ENCODE assay signal across 10 cellular contexts in genomic region chr13:98450495-98451167, GRCh38.
DNase-seq lines count a peak whose midpoint lies in the region; ATAC-seq and TF ChIP-seq lines count a peak whose summit lies in the region.
"Had no signal": no experiment of that assay in that cellular context is flagged by ENCODE, and none has a peak within 500 bp of the region (broad histone marks: within the 10 kb centered on the region; RNA-seq: fewer than 3 reads in every experiment).

No MANE protein-coding gene starts in this region.

- no peak for DNase-seq in breast epithelium (ENCODE audit: low spot score in 2 of 2)
- DNase-seq in MCF 10A (ENCODE audit: unreplicated experiment): no peak
- DNase-seq in dorsolateral prefrontal cortex: peak in 6 of 10 donors; percentile 30 to 63 (median 48)
- DNase-seq in mesothelial cell of epicardium (ENCODE audit: low spot score in 2 of 2, unreplicated experiment in 2 of 2): no peak
- no peak for DNase-seq in aorta
- no peak for DNase-seq in OCI-M2 (lab: John Stamatoyannopoulos, UW; ENCODE audit: unreplicated experiment)
- DNase-seq in stimulated activated CD4-positive, alpha-beta T cell treated with anti-CD3 and anti-CD28 coated beads, Interleukin-4, amount 100 ng/mL, for 4 hours: no peak
- DNase-seq: Caco-2 had no signal

- no TSS peak for BruUV-seq in MCF 10A (replicated peaks; lab: Mats Ljungman, UMichigan)

- POLR2A ChIA-PET in MCF 10A (lab: Yijun Ruan, JAX): interaction anchor here (0.7 kb wide), 1 partner anchor 34 kb away, joined by 3 read pairs; no protein-coding TSS in a partner anchor

- peak overlapping the region; percentile 26 to 61 for H3K27ac ChIP-seq in breast epithelium
- peak overlapping the region in 58 of 59 donors; percentile 15 to 91 (median 74) for H3K27ac ChIP-seq in dorsolateral prefrontal cortex
- H3K27ac ChIP-seq in aorta (ENCODE audit: low read depth in 1 of 2, low read length in 2 of 2): peak overlapping the region in 1 of 2 donors; percentile 31

- 41 to 47% methylated on average over 14 of the region's 14 CpGs for WGBS in aorta, 2 donors

- H3K4me1 ChIP-seq in breast epithelium: no peaks in the 10 kb centered on the region
- H3K4me1 ChIP-seq in aorta (ENCODE audit: control insufficient read depth in 1 of 2, insufficient read depth in 2 of 2, low read length in 2 of 2): peaks cover 0 to 5% of the 10 kb centered on the region in 2 donors
- H3K4me1 ChIP-seq: Caco-2 had no signal

- H3K4me3 ChIP-seq in breast epithelium (no peak overlapping the region), dorsolateral prefrontal cortex (no peak overlapping the region), aorta (ENCODE audit: low read length in 2 of 2) (no peak overlapping the region)

- H3K27ac Mint-ChIP-seq in MCF 10A (ENCODE audit: low read depth, unreplicated experiment) (no peak overlapping the region), mesothelial cell of epicardium (peak overlapping the region; percentile 57)

- TF ChIP-seq POLR2A in breast epithelium (IDR thresholded peaks at IDR 0.05): no peak

- no peaks in the 10 kb centered on the region for H3K9me3 ChIP-seq in breast epithelium
- H3K9me3 ChIP-seq in aorta (ENCODE audit: control insufficient read depth, low read length): no peaks in the 10 kb centered on the region
- H3K9me3 ChIP-seq: Caco-2 had no signal

- H3K36me3 ChIP-seq in breast epithelium (no peaks in the 10 kb centered on the region), aorta (ENCODE audit: control insufficient read depth in 1 of 2, insufficient read depth in 2 of 2, low read length in 1 of 2) (no peaks in the 10 kb centered on the region)

- intact Hi-C loops in breast epithelium (cut with DNase I; ENCODE audit: low total_unique reads) (no loop called here), MCF 10A (cut with micrococcal nuclease) (no loop called here), dorsolateral prefrontal cortex (cut with DNase I) (no loop called here), aorta (cut with DNase I) (loop anchor here (2.0 to 5.0 kb wide), 2 partner anchors 34 to 127 kb away; partner anchors contain the start of gene STK24 (in 2 of the 2))

- ATAC-seq in aorta (ENCODE audit: low FRiP score): peak; percentile 15
- ATAC-seq in HG03432 (IDR thresholded peaks at IDR 0.05; ENCODE audit: unreplicated experiment): no peak

- TF ChIP-seq CTCF in breast epithelium (IDR thresholded peaks at IDR 0.05): no peak
- no peak for TF ChIP-seq CTCF in MCF 10A (IDR thresholded peaks at IDR 0.05; ENCODE audit: unreplicated experiment)
- no peak for TF ChIP-seq CTCF in dorsolateral prefrontal cortex (IDR thresholded peaks at IDR 0.05 in 54 of 56, conservative IDR thresholded peaks at IDR 0.05 in 2 of 56; ENCODE audit: low read depth in 1 of 56, partially characterized antibody in 56 of 56)
- no peak for TF ChIP-seq CTCF in mesothelial cell of epicardium (IDR thresholded peaks at IDR 0.05; ENCODE audit: unreplicated experiment)

- no peaks in the 10 kb centered on the region for H3K9me3 Mint-ChIP-seq in MCF 10A (ENCODE audit: unreplicated experiment)
- H3K9me3 Mint-ChIP-seq in mesothelial cell of epicardium: no peaks in the 10 kb centered on the region
- H3K9me3 Mint-ChIP-seq: natural killer cell treated with Interleukin-12 subunit alpha and Interleukin-12 subunit beta and Interleukin-15 and Interleukin-18, amount 100 ng/mL, for 72 hours had no signal

- H3K27me3 Mint-ChIP-seq in MCF 10A (ENCODE audit: insufficient read depth, unreplicated experiment) (no peaks in the 10 kb centered on the region), mesothelial cell of epicardium (ENCODE audit: low read depth) (no peaks in the 10 kb centered on the region)
- H3K27me3 Mint-ChIP-seq: natural killer cell treated with Interleukin-12 subunit alpha and Interleukin-12 subunit beta and Interleukin-15 and Interleukin-18, amount 100 ng/mL, for 72 hours had no signal

- H3K27me3 ChIP-seq in breast epithelium: no peaks in the 10 kb centered on the region
- no peaks in the 10 kb centered on the region for H3K27me3 ChIP-seq in dorsolateral prefrontal cortex
- H3K27me3 ChIP-seq in aorta (ENCODE audit: control insufficient read depth in 1 of 2, insufficient read depth in 2 of 2, low read length in 1 of 2): no peaks in the 10 kb centered on the region

- CTCF ChIA-PET in MCF 10A (lab: Yijun Ruan, JAX): interaction anchor here (0.5 to 2.5 kb wide), 6 partner anchors 117 to 595 kb away, joined by 3 to 13 read pairs (median 4); no protein-coding TSS in a partner anchor

- H3K36me3 Mint-ChIP-seq in MCF 10A (ENCODE audit: insufficient read depth, unreplicated experiment): peaks cover 80% of the 10 kb centered on the region
- peaks cover 45% of the 10 kb centered on the region for H3K36me3 Mint-ChIP-seq in mesothelial cell of epicardium

- H3K4me3 Mint-ChIP-seq in MCF 10A (ENCODE audit: unreplicated experiment) (no peak overlapping the region), mesothelial cell of epicardium (no peak overlapping the region)
- H3K4me3 Mint-ChIP-seq: natural killer cell treated with Interleukin-12 subunit alpha and Interleukin-12 subunit beta and Interleukin-15 and Interleukin-18, amount 100 ng/mL, for 72 hours had no signal

- H3K4me1 Mint-ChIP-seq in MCF 10A (ENCODE audit: insufficient read depth, unreplicated experiment): peaks cover 7% of the 10 kb centered on the region
- peaks cover 23% of the 10 kb centered on the region for H3K4me1 Mint-ChIP-seq in mesothelial cell of epicardium

Comparison
In these comparisons a context has a peak if more than half of its experiments do, and no peak if none do; other contexts are left out.
1. DNase-seq: peak in dorsolateral prefrontal cortex (6 of 10); none in breast epithelium (0 of 2), MCF 10A (single experiment), mesothelial cell of epicardium (0 of 2), aorta (0 of 2), OCI-M2 (single experiment) and stimulated activated CD4-positive, alpha-beta T cell treated with anti-CD3 and anti-CD28 coated beads, Interleukin-4, amount 100 ng/mL, for 4 hours (0 of 2).
2. intact Hi-C loops: an anchor here in aorta (2.0 to 5.0 kb wide); none called in breast epithelium, MCF 10A and dorsolateral prefrontal cortex.